ENCODE assay signal across 12 cellular contexts in the genomic region with DNA sequence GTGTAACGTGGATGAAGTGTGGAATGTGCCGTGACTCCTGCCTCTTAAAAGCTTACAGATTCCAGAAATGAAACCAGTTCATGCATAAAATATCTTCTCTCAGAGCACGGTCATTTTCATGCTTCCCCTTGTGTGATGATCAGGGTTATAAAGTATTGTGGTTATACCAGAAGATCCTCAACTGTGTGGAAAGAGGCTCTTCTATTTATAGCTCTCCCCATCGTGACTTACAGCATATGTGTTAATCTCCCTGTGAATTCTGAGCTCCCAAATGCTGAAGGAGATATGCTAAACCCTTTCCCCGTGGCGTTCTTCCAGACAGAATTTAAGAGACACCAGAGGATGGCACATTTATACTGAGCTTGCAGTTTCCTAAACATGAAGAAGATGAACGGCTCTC.
DNase-seq lines count a peak whose midpoint lies in the region; ATAC-seq, FAIRE-seq and TF ChIP-seq lines count a peak whose summit lies in the region.
"Had no signal": no experiment of that assay in that cellular context is flagged by ENCODE, and none has a peak within 500 bp of the region (broad histone marks: within the 10 kb centered on the region; RNA-seq: fewer than 3 reads in every experiment).

No MANE protein-coding gene starts in this region.

- intact Hi-C loops in lower lobe of right lung (cut with DNase I) = no loop called here
- intact Hi-C loops in thyroid gland (cut with DNase I) = no loop called here

- FAIRE-seq in A549 (lab: Jason Lieb, UNC) = no peak

- H3K27me3 ChIP-seq in lower lobe of right lung (ENCODE audit: low read depth) = peaks cover 3% of the 10 kb centered on the region
- no peaks in the 10 kb centered on the region for H3K27me3 ChIP-seq in thyroid gland

- H3K27ac ChIP-seq in A549 (no peak overlapping the region), lower lobe of right lung (no peak overlapping the region), thyroid gland (no peak overlapping the region), substantia nigra (ENCODE audit: low read depth, low read length, poor library complexity, severe bottlenecking) (no peak overlapping the region)

- POLR2A ChIA-PET in A549 (lab: Yijun Ruan, JAX) = no interaction called here

- TF ChIP-seq POLR2A in A549 (IDR thresholded peaks at IDR 0.05; ENCODE audit: low read length) (no peak), thyroid gland (IDR thresholded peaks at IDR 0.05) (no peak)

- DNase-seq in A549 (ENCODE audit: low read depth in 1 of 2, low spot score in 1 of 2) (no peak), GM04503 (ENCODE audit: low read depth) (peak; percentile 47), OCI-M1 (lab: John Stamatoyannopoulos, UW) (peak; percentile 28), lower lobe of right lung (no peak), NCI-H146 treated with DMSO at 0.1 percent for 48 hours (lab: John Stamatoyannopoulos, UW; ENCODE audit: unreplicated experiment) (no peak), thyroid gland (no peak), substantia nigra (lab: John Stamatoyannopoulos, UW) (no peak)
- DNase-seq: activated T-cell treated with anti-CD3 and anti-CD28 coated beads, Interleukin-2, amount 50 U/mL, for 1 hour; aorta; effector CD4-positive, alpha-beta T cell; NCI-H1436 treated with DMSO at 0.1 percent for 48 hours had no signal

- CTCF ChIA-PET in A549 (lab: Yijun Ruan, JAX) = interaction anchor here (1.3 to 4.7 kb wide), 2 partner anchors 20 to 60 kb away, joined by 4 to 18 read pairs; no protein-coding TSS in a partner anchor

- no peak overlapping the region for H3K4me3 ChIP-seq in A549
- H3K4me3 ChIP-seq in lower lobe of right lung = no peak overlapping the region
- no peak overlapping the region for H3K4me3 ChIP-seq in thyroid gland (replicated peaks in 1 of 3)

- ATAC-seq in A549 (no peak), lower lobe of right lung (peak; percentile 41 to 47), GM19395 (IDR thresholded peaks at IDR 0.05; ENCODE audit: unreplicated experiment) (no peak)

- H3K4me2 ChIP-seq in A549 = no peak overlapping the region

- TF ChIP-seq CTCF in A549 (IDR thresholded peaks at IDR 0.05) (no peak), lower lobe of right lung (IDR thresholded peaks at IDR 0.05) (no peak), thyroid gland (IDR thresholded peaks at IDR 0.05) (no peak)

- H3K4me1 ChIP-seq in A549 (no peaks in the 10 kb centered on the region), lower lobe of right lung (peaks cover 13% of the 10 kb centered on the region), thyroid gland (no peaks in the 10 kb centered on the region)

- TF ChIP-seq RAD21 in A549 (conservative IDR thresholded peaks at IDR 0.05 in 1 of 2, IDR thresholded peaks at IDR 0.05 in 1 of 2) = no peak

- no peak for TF ChIP-seq EP300 in A549 (IDR thresholded peaks at IDR 0.05)

- no peaks in the 10 kb centered on the region for H3K9me3 ChIP-seq in A549
- no peaks in the 10 kb centered on the region for H3K9me3 ChIP-seq in lower lobe of right lung
- no peaks in the 10 kb centered on the region for H3K9me3 ChIP-seq in thyroid gland

- WGBS in A549 (ENCODE audit: missing lambda C conversion rate) = 2% methylated on average over 7 of the region's 7 CpGs
- WGBS in thyroid gland, 2 donors = 32 to 38% methylated on average over 7 of the region's 7 CpGs

- H3K36me3 ChIP-seq in lower lobe of right lung = no peaks in the 10 kb centered on the region
- no peaks in the 10 kb centered on the region for H3K36me3 ChIP-seq in thyroid gland

TF ChIP-seq in A549, 52 proteins besides CTCF, POLR2A, EP300 and RAD21:
- TF ChIP-seq MAZ (IDR thresholded peaks at IDR 0.05; ENCODE audit: borderline replicate concordance, low read depth, low read length) (no peak), MAFK (IDR thresholded peaks at IDR 0.05; ENCODE audit: partially characterized antibody) (peak; percentile 23), ZSCAN20 (CRISPR knock-in tag; IDR thresholded peaks at IDR 0.05) (no peak)

Comparison
In these comparisons a context has a peak if more than half of its experiments do, and no peak if none do; other contexts are left out.
1. ATAC-seq: peak in lower lobe of right lung (2 of 2); none in A549 (0 of 2) and GM19395 (single experiment).
2. DNase-seq: peak in GM04503 (single experiment) and OCI-M1 (single experiment); none in A549 (0 of 2), lower lobe of right lung (single experiment), NCI-H146 treated with DMSO at 0.1 percent for 48 hours (single experiment), thyroid gland (0 of 2) and substantia nigra (0 of 49).